Comparison of ENCODE assay signal across 1 cellular context in the genomic region with DNA sequence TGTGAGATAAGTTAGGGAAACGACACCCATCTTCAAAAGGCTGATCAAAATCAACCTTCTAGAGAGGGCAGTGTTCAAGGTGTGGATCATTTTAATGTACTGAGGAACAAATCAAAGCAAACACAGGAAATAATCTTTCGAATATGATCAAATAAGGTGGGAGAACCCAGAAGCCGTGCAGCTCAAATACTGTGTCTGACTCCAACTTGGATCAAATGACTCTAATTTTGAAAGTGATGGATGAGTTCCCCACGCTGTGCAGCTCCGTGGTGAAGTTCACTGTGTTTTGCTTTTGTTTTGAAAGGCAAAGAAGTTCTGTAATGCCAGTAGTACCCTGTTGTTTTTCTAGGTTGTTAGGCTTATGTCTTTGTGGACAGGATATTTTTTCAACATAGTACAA.
TF ChIP-seq lines count a peak whose summit lies in the region.

No MANE protein-coding gene starts in this region.

TF ChIP-seq in GM12878, 131 proteins besides CTCF, POLR2A, EP300 and RAD21:
- peak; percentile 2; the same call in 1 of the 2 replicates for TF ChIP-seq TCF7 (IDR thresholded peaks at IDR 0.05; ENCODE audit: borderline replicate concordance)
- TF ChIP-seq NFIC (IDR thresholded peaks at IDR 0.05; ENCODE audit: low read depth, low read length) = no peak
